9 cellular contexts compared by ENCODE assay signal in genomic region chr17:77470330-77470786, GRCh38.
A peak's percentile ranks its signal among the peaks of the same experiment; 100 is the strongest.
DNase-seq lines count a peak whose midpoint lies in the region; ATAC-seq and TF ChIP-seq lines count a peak whose summit lies in the region.
"Had no signal": no experiment of that assay in that cellular context is flagged by ENCODE, and none has a peak within 500 bp of the region (broad histone marks: within the 10 kb centered on the region; RNA-seq: fewer than 3 reads in every experiment).

No MANE protein-coding gene starts in this region.

- H3K27me3 Mint-ChIP-seq in Calu3 (ENCODE audit: unreplicated experiment) (no peaks in the 10 kb centered on the region), osteocyte (ENCODE audit: unreplicated experiment) (no peaks in the 10 kb centered on the region)

- H3K9ac ChIP-seq in OCI-LY1 (ENCODE audit: low read length): peak overlapping the region; percentile 76; the same call in 1 of the 2 replicates

- CTCF ChIA-PET in Calu3 (lab: Charles Lee): no interaction called here

- peaks cover 6% of the 10 kb centered on the region; the same call in 1 of the 2 replicates for H3F3A ChIP-seq in OCI-LY1 (ENCODE audit: insufficient read depth, low read length)

- H3K36me3 ChIP-seq in OCI-LY1 (ENCODE audit: insufficient read depth, low read length): peaks cover 83% of the 10 kb centered on the region
- H3K36me3 ChIP-seq in ectodermal cell (ENCODE audit: control insufficient read depth, insufficient read depth, low read length): no peaks in the 10 kb centered on the region
- peaks cover 2% of the 10 kb centered on the region for H3K36me3 ChIP-seq in BE2C

- no peaks in the 10 kb centered on the region for H3K9me2 ChIP-seq in OCI-LY1 (ENCODE audit: low read depth, low read length)

- H3K4me1 Mint-ChIP-seq in Calu3 (ENCODE audit: low read depth, unreplicated experiment) (peaks cover 83% of the 10 kb centered on the region), osteocyte (ENCODE audit: unreplicated experiment) (peaks cover 94% of the 10 kb centered on the region)

- H3K9me3 Mint-ChIP-seq in Calu3 (ENCODE audit: low read depth, unreplicated experiment) (no peaks in the 10 kb centered on the region), osteocyte (ENCODE audit: unreplicated experiment) (no peaks in the 10 kb centered on the region)

- no TSS peak for BruUV-seq in Calu3 (replicated peaks; lab: Mats Ljungman, UMichigan)

- peaks cover 93% of the 10 kb centered on the region for H3K79me2 ChIP-seq in OCI-LY1 (ENCODE audit: insufficient read depth, low read length)

- H3K4me2 ChIP-seq in OCI-LY1 (ENCODE audit: low read length): peak overlapping the region; percentile 76; the same call in 1 of the 2 replicates

- H3K36me3 Mint-ChIP-seq in Calu3 (ENCODE audit: insufficient read depth, unreplicated experiment) (peaks cover 66% of the 10 kb centered on the region), osteocyte (ENCODE audit: unreplicated experiment) (peaks cover 12% of the 10 kb centered on the region)

- TF ChIP-seq CTCF in Calu3 (IDR thresholded peaks at IDR 0.05; ENCODE audit: unreplicated experiment) (no peak), OCI-LY1 (IDR thresholded peaks at IDR 0.05; ENCODE audit: low read length) (no peak), osteocyte (IDR thresholded peaks at IDR 0.05) (no peak), BE2C (IDR thresholded peaks at IDR 0.05; ENCODE audit: low read depth, low read length) (no peak)

- intact Hi-C loops in Calu3 (cut with micrococcal nuclease; ENCODE audit: unreplicated experiment): no loop called here

- DNase-seq in Calu3 (no peak), osteocyte (ENCODE audit: extremely low spot score, unreplicated experiment) (no peak), BE2C (no peak), foreskin melanocyte (no peak)
- no peak for DNase-seq in stimulated activated CD4-positive, alpha-beta T cell treated with anti-CD3 and anti-CD28 coated beads, Interleukin-15, amount 100 ng/mL, for 24 hours
- DNase-seq: activated CD4-positive, alpha-beta T cell treated with anti-CD3 and anti-CD28 coated beads for 4 hours had no signal

- H3K9me3 ChIP-seq in OCI-LY1 (ENCODE audit: low read length): no peaks in the 10 kb centered on the region
- no peaks in the 10 kb centered on the region for H3K9me3 ChIP-seq in ectodermal cell (ENCODE audit: control insufficient read depth, low read length)
- H3K9me3 ChIP-seq in BE2C: no peaks in the 10 kb centered on the region

- H3K4me3 Mint-ChIP-seq in Calu3 (ENCODE audit: low read depth, unreplicated experiment) (no peak overlapping the region), osteocyte (ENCODE audit: unreplicated experiment) (no peak overlapping the region)

- H3K4me1 ChIP-seq in OCI-LY1 (ENCODE audit: insufficient read depth, low read length, severe bottlenecking) (peaks cover 100% of the 10 kb centered on the region), ectodermal cell (ENCODE audit: control insufficient read depth, insufficient read depth, low read length) (peaks cover 80% of the 10 kb centered on the region), BE2C (peaks cover 37% of the 10 kb centered on the region)

- no peaks in the 10 kb centered on the region for H3K27me3 ChIP-seq in OCI-LY1 (ENCODE audit: insufficient read depth, low read length)
- H3K27me3 ChIP-seq in ectodermal cell (ENCODE audit: control insufficient read depth, insufficient read depth, low read length, poor library complexity, severe bottlenecking): no peaks in the 10 kb centered on the region
- H3K27me3 ChIP-seq in BE2C: no peaks in the 10 kb centered on the region

- H3K27ac Mint-ChIP-seq in Calu3 (ENCODE audit: unreplicated experiment) (peak overlapping the region; percentile 4), osteocyte (ENCODE audit: unreplicated experiment) (peak overlapping the region; percentile 84)

- H4K20me1 ChIP-seq in OCI-LY1 (ENCODE audit: insufficient read depth, low read length): no peaks in the 10 kb centered on the region

- WGBS in ectodermal cell, 2 experiments: 94% methylated on average over 3 of the region's 3 CpGs

- no peak overlapping the region for H2AFZ ChIP-seq in OCI-LY1 (ENCODE audit: low read length)

- H3K4me3 ChIP-seq in OCI-LY1 (ENCODE audit: low read depth, low read length, poor library complexity, severe bottlenecking): peak overlapping the region; percentile 49
- H3K4me3 ChIP-seq in ectodermal cell (ENCODE audit: insufficient read depth, low read depth, low read length): no peak overlapping the region
- no peak overlapping the region for H3K4me3 ChIP-seq in BE2C (ENCODE audit: low read depth, low read length)

- no peak for ATAC-seq in GM21367 (IDR thresholded peaks at IDR 0.05; ENCODE audit: unreplicated experiment)

- H3K27ac ChIP-seq in OCI-LY1 (ENCODE audit: low read depth, low read length, poor library complexity, severe bottlenecking) (peak overlapping the region; percentile 99), ectodermal cell (ENCODE audit: insufficient read depth, low read depth, low read length, poor library complexity, severe bottlenecking) (peak overlapping the region; percentile 95)
